ENCODE assay signal across 13 cellular contexts in the genomic region with DNA sequence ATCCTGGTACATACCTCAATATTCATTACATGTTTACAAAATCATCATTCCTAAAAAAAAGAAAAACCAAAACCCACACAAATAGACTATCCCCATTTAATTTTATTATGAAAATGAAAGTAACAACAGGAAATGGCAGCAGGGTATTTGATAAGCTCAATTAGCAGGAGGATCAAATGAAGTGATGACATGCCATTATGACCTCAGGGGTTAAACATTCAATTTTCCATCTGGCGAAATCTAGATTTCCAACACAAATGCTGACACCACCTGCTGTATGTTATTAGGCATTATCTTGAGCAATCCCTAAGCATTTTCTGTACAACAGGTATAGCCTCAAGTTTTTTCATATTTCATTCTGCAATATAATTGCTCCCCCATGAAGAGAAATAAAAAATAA. TPM values are rescaled to one million over a fixed set of nuclear protein-coding genes. Genes with fewer than 3 reads are reported as not detected.
DNase-seq lines count a peak whose midpoint lies in the region; ATAC-seq, FAIRE-seq and TF ChIP-seq lines count a peak whose summit lies in the region.
"Had no signal": no experiment of that assay in that cellular context is flagged by ENCODE, and none has a peak within 500 bp of the region (broad histone marks: within the 10 kb centered on the region; RNA-seq: fewer than 3 reads in every experiment).

No MANE protein-coding gene starts in this region.

- H3K9me3 Mint-ChIP-seq in activated CD8-positive, alpha-beta T cell treated with anti-CD3 and anti-CD28 coated beads, Interleukin-2, amount 10 ng/mL, durations not matched to agents 7 days and 5 days (ENCODE audit: insufficient read depth) = no peaks in the 10 kb centered on the region
- H3K9me3 Mint-ChIP-seq in activated CD8-positive, alpha-beta T cell treated with anti-CD3 and anti-CD28 coated beads for 36 hours = no peaks in the 10 kb centered on the region
- H3K9me3 Mint-ChIP-seq: activated T-helper 17 cell treated with anti-CD3 and anti-CD28 coated beads, Interleukin-2, amount 50 U/mL, for 72 hours had no signal

- peaks cover 34% of the 10 kb centered on the region for H3K36me3 Mint-ChIP-seq in activated CD8-positive, alpha-beta T cell treated with anti-CD3 and anti-CD28 coated beads, Interleukin-2, amount 10 ng/mL, durations not matched to agents 7 days and 5 days (ENCODE audit: low read depth)
- H3K36me3 Mint-ChIP-seq in activated CD8-positive, alpha-beta T cell treated with anti-CD3 and anti-CD28 coated beads for 36 hours (ENCODE audit: low read depth) = peaks cover 34% of the 10 kb centered on the region
- peaks cover 8% of the 10 kb centered on the region for H3K36me3 Mint-ChIP-seq in T-helper 17 cell (ENCODE audit: low read depth)

- H4K5ac ChIP-seq in mesendoderm (ENCODE audit: low read length) = no peak overlapping the region

- no peaks in the 10 kb centered on the region for H3K9me3 ChIP-seq in T-helper 17 cell (ENCODE audit: control insufficient read depth, low read length, poor library complexity, severe bottlenecking)
- H3K9me3 ChIP-seq: heart right ventricle had no signal

- H3K79me1 ChIP-seq in mesendoderm (ENCODE audit: low read length) = no peaks in the 10 kb centered on the region

- POLR2A ChIA-PET in activated CD8-positive, alpha-beta T cell treated with anti-CD3 and anti-CD28 coated beads, Interleukin-2, amount 10 ng/mL, durations not matched to agents 7 days and 5 days (lab: Charles Lee) = no interaction called here
- POLR2A ChIA-PET in activated CD8-positive, alpha-beta T cell treated with anti-CD3 and anti-CD28 coated beads for 36 hours (lab: Charles Lee) = interaction anchor here (0.6 kb wide), 1 partner anchor 25 kb away, joined by 3 read pairs; no protein-coding TSS in a partner anchor

- H3K4me1 ChIP-seq in mesendoderm (ENCODE audit: control insufficient read depth, low read depth, low read length) = no peaks in the 10 kb centered on the region
- H3K4me1 ChIP-seq: heart right ventricle had no signal

- TF ChIP-seq CTCF in activated CD8-positive, alpha-beta T cell treated with anti-CD3 and anti-CD28 coated beads for 36 hours (IDR thresholded peaks at IDR 0.05) = no peak

- H2AK5ac ChIP-seq in mesendoderm (ENCODE audit: low read length) = no peak overlapping the region

- H3K36me3 ChIP-seq in mesendoderm (ENCODE audit: control insufficient read depth, insufficient read depth, low read length) = no peaks in the 10 kb centered on the region

- H3K4me2 ChIP-seq in mesendoderm (ENCODE audit: low read length) = no peak overlapping the region

- no peak for ATAC-seq in activated CD8-positive, alpha-beta T cell treated with anti-CD3 and anti-CD28 coated beads, Interleukin-2, amount 10 ng/mL, durations not matched to agents 7 days and 5 days
- ATAC-seq in activated CD8-positive, alpha-beta T cell treated with anti-CD3 and anti-CD28 coated beads for 36 hours = no peak
- ATAC-seq in T-helper 17 cell = no peak
- ATAC-seq: activated T-helper 17 cell treated with anti-CD3 and anti-CD28 coated beads, Interleukin-2, amount 50 U/mL, for 72 hours; heart right ventricle had no signal

- no peak overlapping the region for H3K23ac ChIP-seq in mesendoderm (ENCODE audit: low read length)

- no peak overlapping the region for H2BK5ac ChIP-seq in mesendoderm (ENCODE audit: low read length)

- no peak overlapping the region for H2BK120ac ChIP-seq in mesendoderm (ENCODE audit: low read depth, low read length)

- H3K27me3 Mint-ChIP-seq in activated CD8-positive, alpha-beta T cell treated with anti-CD3 and anti-CD28 coated beads, Interleukin-2, amount 10 ng/mL, durations not matched to agents 7 days and 5 days (ENCODE audit: low read depth) = no peaks in the 10 kb centered on the region
- H3K27me3 Mint-ChIP-seq in activated CD8-positive, alpha-beta T cell treated with anti-CD3 and anti-CD28 coated beads for 36 hours = no peaks in the 10 kb centered on the region
- no peaks in the 10 kb centered on the region for H3K27me3 Mint-ChIP-seq in T-helper 17 cell
- H3K27me3 Mint-ChIP-seq: activated T-helper 17 cell treated with anti-CD3 and anti-CD28 coated beads, Interleukin-2, amount 50 U/mL, for 72 hours had no signal

- H3K56ac ChIP-seq in mesendoderm (ENCODE audit: low read length) = no peak overlapping the region

- WGBS in mesendoderm (ENCODE audit: extremely low coverage, insufficient coverage, low lambda C conversion rate) = no CpG with 5 or more reads among the region's 1 CpG

- H3K27ac ChIP-seq in mesendoderm (ENCODE audit: low read depth, low read length) = no peak overlapping the region
- H3K27ac ChIP-seq: heart right ventricle had no signal

- H3K4me3 Mint-ChIP-seq in activated CD8-positive, alpha-beta T cell treated with anti-CD3 and anti-CD28 coated beads, Interleukin-2, amount 10 ng/mL, durations not matched to agents 7 days and 5 days = no peak overlapping the region
- no peak overlapping the region for H3K4me3 Mint-ChIP-seq in activated CD8-positive, alpha-beta T cell treated with anti-CD3 and anti-CD28 coated beads for 36 hours
- no peak overlapping the region for H3K4me3 Mint-ChIP-seq in T-helper 17 cell
- H3K4me3 Mint-ChIP-seq: activated T-helper 17 cell treated with anti-CD3 and anti-CD28 coated beads, Interleukin-2, amount 50 U/mL, for 72 hours had no signal

- CTCF ChIA-PET in activated CD8-positive, alpha-beta T cell treated with anti-CD3 and anti-CD28 coated beads, Interleukin-2, amount 10 ng/mL, durations not matched to agents 7 days and 5 days (lab: Charles Lee) = interaction anchor here (0.9 to 2.1 kb wide), 3 partner anchors 31 to 53 kb away, joined by 3 to 8 read pairs (median 4); no protein-coding TSS in a partner anchor
- CTCF ChIA-PET in activated CD8-positive, alpha-beta T cell treated with anti-CD3 and anti-CD28 coated beads for 36 hours (lab: Charles Lee) = interaction anchor here (1.2 to 1.5 kb wide), 3 partner anchors 9 to 126 kb away, joined by 3 to 4 read pairs (median 4); no protein-coding TSS in a partner anchor

- H3K4ac ChIP-seq in mesendoderm (ENCODE audit: low read depth, low read length) = no peak overlapping the region

- no peak overlapping the region for H3K4me3 ChIP-seq in mesendoderm (ENCODE audit: low read length)
- H3K4me3 ChIP-seq: heart right ventricle had no signal

- no peak for FAIRE-seq in HTR-8/SVneo (lab: Jason Lieb, UNC)

- H3K4me1 Mint-ChIP-seq in activated CD8-positive, alpha-beta T cell treated with anti-CD3 and anti-CD28 coated beads, Interleukin-2, amount 10 ng/mL, durations not matched to agents 7 days and 5 days (ENCODE audit: low read depth) = peaks cover 9% of the 10 kb centered on the region
- peaks cover 15% of the 10 kb centered on the region for H3K4me1 Mint-ChIP-seq in activated CD8-positive, alpha-beta T cell treated with anti-CD3 and anti-CD28 coated beads for 36 hours (ENCODE audit: low read depth)
- peaks cover 11% of the 10 kb centered on the region for H3K4me1 Mint-ChIP-seq in T-helper 17 cell
- H3K4me1 Mint-ChIP-seq: activated T-helper 17 cell treated with anti-CD3 and anti-CD28 coated beads, Interleukin-2, amount 50 U/mL, for 72 hours had no signal

- no peak overlapping the region for H3K9ac ChIP-seq in mesendoderm (ENCODE audit: low read length)

- H3K18ac ChIP-seq in mesendoderm (ENCODE audit: low read length) = no peak overlapping the region

- no peaks in the 10 kb centered on the region for H3K79me2 ChIP-seq in mesendoderm (ENCODE audit: control insufficient read depth, insufficient read depth, low read length)

- H3K27me3 ChIP-seq in mesendoderm (ENCODE audit: insufficient read depth, low read length, poor library complexity) = no peaks in the 10 kb centered on the region
- H3K27me3 ChIP-seq: heart right ventricle had no signal

- H3K27ac Mint-ChIP-seq in activated CD8-positive, alpha-beta T cell treated with anti-CD3 and anti-CD28 coated beads, Interleukin-2, amount 10 ng/mL, durations not matched to agents 7 days and 5 days = peak overlapping the region; percentile 40
- H3K27ac Mint-ChIP-seq in activated CD8-positive, alpha-beta T cell treated with anti-CD3 and anti-CD28 coated beads for 36 hours = no peak overlapping the region
- peak overlapping the region; percentile 19 for H3K27ac Mint-ChIP-seq in T-helper 17 cell
- H3K27ac Mint-ChIP-seq: activated T-helper 17 cell treated with anti-CD3 and anti-CD28 coated beads, Interleukin-2, amount 50 U/mL, for 72 hours had no signal

- H2BK15ac ChIP-seq in mesendoderm (replicated peaks; ENCODE audit: low read depth) = no peak overlapping the region

- DNase-seq in activated CD8-positive, alpha-beta T cell treated with anti-CD3 and anti-CD28 coated beads, Interleukin-2, amount 10 ng/mL, durations not matched to agents 7 days and 5 days = no peak
- no peak for DNase-seq in activated CD8-positive, alpha-beta T cell treated with anti-CD3 and anti-CD28 coated beads for 36 hours
- DNase-seq in HTR-8/SVneo (ENCODE audit: insufficient read length, low spot score) = peak; percentile 3
- no peak for DNase-seq in T-helper 17 cell
- peak; percentile 72 for DNase-seq in mesendoderm
- DNase-seq in middle frontal gyrus (ENCODE audit: extremely low spot score, low spot score) = no peak
- no peak for DNase-seq in NCI-H510A (lab: John Stamatoyannopoulos, UW)
- no peak for DNase-seq in activated T-cell treated with anti-CD3 and anti-CD28 coated beads for 4 hours
- DNase-seq: activated CD4-positive, alpha-beta T cell treated with anti-CD3 and anti-CD28 coated beads for 48 hours; heart right ventricle; left cardiac atrium; stimulated activated CD4-positive, alpha-beta T cell treated with anti-CD3 and anti-CD28 coated beads, Interleukin-15, amount 100 ng/mL, for 24 hours had no signal

- intact Hi-C loops in activated CD8-positive, alpha-beta T cell treated with anti-CD3 and anti-CD28 coated beads for 36 hours (cut with micrococcal nuclease) = no loop called here

- H4K8ac ChIP-seq in mesendoderm (ENCODE audit: low read depth, low read length) = no peak overlapping the region

RNA-seq across cellular contexts. Expression of a gene that starts 57.1 kb away (rescaled TPM):
- 10 to 100 TPM; 27.2 to 28.0 TPM for total RNA-seq in activated CD8-positive, alpha-beta T cell treated with anti-CD3 and anti-CD28 coated beads, Interleukin-2, amount 10 ng/mL, durations not matched to agents 7 days and 5 days
- total RNA-seq in activated CD8-positive, alpha-beta T cell treated with anti-CD3 and anti-CD28 coated beads for 36 hours = 10 to 100 TPM; 29.8 to 31.4 TPM
- 10 to 100 TPM; 14.0 to 15.4 TPM for total RNA-seq in T-helper 17 cell
- polyA plus RNA-seq in mesendoderm (2013, experiment 1 of 2) = 20.5 TPM
- polyA plus RNA-seq in mesendoderm (2013, experiment 2 of 2) = 19.5 TPM

Comparison
In these comparisons a context has a peak if more than half of its experiments do, and no peak if none do; other contexts are left out.
1. DNase-seq: peak in HTR-8/SVneo (single experiment) and mesendoderm (single experiment); none in activated CD8-positive, alpha-beta T cell treated with anti-CD3 and anti-CD28 coated beads, Interleukin-2, amount 10 ng/mL, durations not matched to agents 7 days and 5 days (single experiment), activated CD8-positive, alpha-beta T cell treated with anti-CD3 and anti-CD28 coated beads for 36 hours (single experiment), T-helper 17 cell (0 of 3), middle frontal gyrus (single experiment), NCI-H510A (single experiment) and activated T-cell treated with anti-CD3 and anti-CD28 coated beads for 4 hours (single experiment).